In the genomic region with DNA sequence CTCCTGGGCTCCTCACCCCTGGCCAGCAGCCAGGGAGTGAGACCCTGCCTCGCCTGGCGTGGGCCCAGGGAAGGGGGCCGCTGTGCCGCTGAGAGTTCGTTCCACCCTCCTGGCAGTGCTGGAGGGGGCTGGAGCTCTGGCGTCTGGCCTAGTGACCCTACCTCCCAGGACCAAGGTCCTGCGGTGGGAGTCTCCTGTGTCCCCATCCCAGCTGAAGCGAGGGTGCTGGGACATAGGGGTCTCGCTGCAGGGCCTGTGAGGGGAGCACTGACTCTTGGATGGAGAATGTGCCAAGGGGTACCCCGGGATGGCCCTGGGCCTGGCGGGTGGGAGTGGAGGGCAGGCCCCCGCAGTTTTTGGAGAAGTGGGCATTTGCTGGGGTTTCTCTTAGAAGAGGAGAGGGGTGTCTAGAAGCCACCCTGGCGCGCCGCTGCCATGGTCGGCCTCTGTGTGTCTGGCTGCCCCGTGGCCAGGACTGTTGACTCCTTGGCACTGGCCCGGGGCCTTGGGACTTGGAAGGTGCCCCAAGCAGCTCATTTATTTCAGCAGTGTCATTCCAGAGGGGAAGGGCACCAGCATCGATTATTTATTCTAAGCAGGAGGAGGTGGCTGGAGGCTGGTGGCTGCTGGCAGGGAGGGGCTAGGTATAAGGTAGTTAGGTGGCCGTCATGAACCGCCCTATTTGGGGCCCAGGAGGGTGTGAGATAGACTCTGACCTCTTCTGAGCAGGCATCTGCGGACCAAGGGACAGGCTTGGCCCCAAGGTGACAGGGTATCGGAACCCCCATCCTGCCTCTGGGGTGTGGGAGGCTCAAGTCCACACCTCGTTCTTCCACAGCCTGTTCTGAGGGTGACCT, we compare ENCODE assay signal across 8 cellular contexts. TPM values are rescaled to one million over a fixed set of nuclear protein-coding genes. Genes with fewer than 3 reads are reported as not detected.
A peak's percentile ranks its signal among the peaks of the same experiment; 100 is the strongest.
DNase-seq lines count a peak whose midpoint lies in the region; ATAC-seq and TF ChIP-seq lines count a peak whose summit lies in the region.

No MANE protein-coding gene starts in this region.

- H3K27ac Mint-ChIP-seq in naive thymus-derived CD8-positive, alpha-beta T cell = peak overlapping the region in 2 of 10 donors; percentile 13 to 20

- no TSS peak for BruUV-seq in OCI-LY7 (replicated peaks; lab: Mats Ljungman, UMichigan)

- H3K9me3 Mint-ChIP-seq in naive thymus-derived CD8-positive, alpha-beta T cell = peaks cover 0 to 3% (median 0%) of the 10 kb centered on the region in 9 donors

- no peak for ATAC-seq in naive thymus-derived CD8-positive, alpha-beta T cell
- ATAC-seq in HG02885 (IDR thresholded peaks at IDR 0.05; ENCODE audit: poor library complexity, unreplicated experiment) = no peak

- H3K36me3 Mint-ChIP-seq in naive thymus-derived CD8-positive, alpha-beta T cell = no peaks in the 10 kb centered on the region

- no peaks in the 10 kb centered on the region for H4K20me1 ChIP-seq in OCI-LY7 (ENCODE audit: insufficient read depth, low read length)

- intact Hi-C loops in OCI-LY7 (cut with micrococcal nuclease; ENCODE audit: unreplicated experiment) = no loop called here

- H3K79me2 ChIP-seq in OCI-LY7 (ENCODE audit: insufficient read depth, low read depth, low read length) = no peaks in the 10 kb centered on the region

- TF ChIP-seq CTCF in BE2C (IDR thresholded peaks at IDR 0.05; ENCODE audit: low read depth, low read length) = no peak
- no peak for TF ChIP-seq CTCF in OCI-LY7 (conservative IDR thresholded peaks at IDR 0.05; ENCODE audit: low read length)

- POLR2A ChIA-PET in OCI-LY7 (lab: Charles Lee) = interaction anchor here (0.6 kb wide), 1 partner anchor 226 kb away, joined by 3 read pairs; no protein-coding TSS in a partner anchor
- POLR2A ChIA-PET in naive thymus-derived CD8-positive, alpha-beta T cell (lab: Charles Lee) = no interaction called here

- H3K27me3 ChIP-seq in BE2C = no peaks in the 10 kb centered on the region

- H3K27ac ChIP-seq in OCI-LY7 (ENCODE audit: low read depth, low read length, poor library complexity, severe bottlenecking) = no peak overlapping the region
- peak overlapping the region; percentile 98 for H3K27ac ChIP-seq in epithelial cell of prostate

- H3K4me2 ChIP-seq in OCI-LY7 (ENCODE audit: low read length) = peak overlapping the region; percentile 70

- H3K36me3 ChIP-seq in BE2C (no peaks in the 10 kb centered on the region; the same call in 1 of the 2 replicates), OCI-LY7 (ENCODE audit: insufficient read depth, low read length) (no peaks in the 10 kb centered on the region)

- no peak overlapping the region for H2AFZ ChIP-seq in OCI-LY7 (ENCODE audit: low read length)

- peaks cover 9 to 17% (median 13%) of the 10 kb centered on the region in 4 donors for H3K4me1 Mint-ChIP-seq in naive thymus-derived CD8-positive, alpha-beta T cell

- H3K4me1 ChIP-seq in BE2C (no peaks in the 10 kb centered on the region; the same call in 1 of the 2 replicates), OCI-LY7 (ENCODE audit: insufficient read depth, low read length, poor library complexity, severe bottlenecking) (no peaks in the 10 kb centered on the region)

- peaks cover 0 to 7% (median 0%) of the 10 kb centered on the region in 5 donors for H3K27me3 Mint-ChIP-seq in naive thymus-derived CD8-positive, alpha-beta T cell

- DNase-seq in BE2C = no peak
- no peak for DNase-seq in OCI-LY7 (ENCODE audit: low spot score)
- no peak for DNase-seq in epithelial cell of prostate (ENCODE audit: low read depth, low spot score)
- DNase-seq in naive thymus-derived CD8-positive, alpha-beta T cell = no peak
- no peak for DNase-seq in DMS79 (lab: John Stamatoyannopoulos, UW)
- no peak for DNase-seq in stimulated activated CD4-positive, alpha-beta T cell treated with anti-CD3 and anti-CD28 coated beads, Interleukin-4, amount 100 ng/mL, for 1 hour
- DNase-seq in NCI-H2196 (lab: John Stamatoyannopoulos, UW; ENCODE audit: unreplicated experiment) = no peak

- H3K4me3 ChIP-seq in BE2C (ENCODE audit: low read depth, low read length) (peak overlapping the region; percentile 71), OCI-LY7 (ENCODE audit: low read depth, low read length, poor library complexity, severe bottlenecking) (peak overlapping the region; percentile 67)

- no peaks in the 10 kb centered on the region for H3K9me2 ChIP-seq in OCI-LY7 (ENCODE audit: insufficient read depth, low read length)

- CTCF ChIA-PET in OCI-LY7 (lab: Charles Lee; ENCODE audit: unreplicated experiment) = no interaction called here

- peak overlapping the region; percentile 10 to 87 (median 48) for H3K4me3 Mint-ChIP-seq in naive thymus-derived CD8-positive, alpha-beta T cell

- H3K9me3 ChIP-seq in BE2C (no peaks in the 10 kb centered on the region), OCI-LY7 (ENCODE audit: low read length) (no peaks in the 10 kb centered on the region)

RNA-seq across cellular contexts. Expression of a gene that starts 1.5 kb away (rescaled TPM):
- 48.5 TPM for polyA plus RNA-seq in BE2C (2012; ENCODE audit: insufficient read depth, insufficient read length, low read depth)
- 4.2 and 4.4 TPM in 2 replicates for total RNA-seq in OCI-LY7 (2014; rRNA removed; shearing (Covaris generic))
- total RNA-seq in OCI-LY7 (2022) = 29.7 and 34.3 TPM in 2 replicates
- 1 to 10 TPM; 1.3 to 1.8 TPM for total RNA-seq in naive thymus-derived CD8-positive, alpha-beta T cell
- polyA plus RNA-seq in naive thymus-derived CD8-positive, alpha-beta T cell = not detected
